Comparison of ENCODE assay signal across 22 cellular contexts in genomic region chr5:101206534-101206933, GRCh38.
"Had no signal": no experiment of that assay in that cellular context is flagged by ENCODE, and none has a peak within 500 bp of the region (broad histone marks: within the 10 kb centered on the region; RNA-seq: fewer than 3 reads in every experiment).

No MANE protein-coding gene starts in this region.

- FAIRE-seq: endometrium, frontal cortex had no signal

- H2AFZ ChIP-seq: hepatocyte had no signal

- H3K4me2 ChIP-seq: hepatocyte had no signal

- ATAC-seq: effector memory CD8-positive, alpha-beta T cell; gastroesophageal sphincter; heart left ventricle; left cardiac atrium; left lung; left ventricle myocardium superior; lower lobe of right lung; mucosa of descending colon had no signal

- H3K27ac ChIP-seq: colonic mucosa, esophagus squamous epithelium, gastroesophageal sphincter, heart left ventricle, hepatocyte, left lung, lower lobe of right lung had no signal

- H3K79me2 ChIP-seq: hepatocyte had no signal

- H3K4me3 ChIP-seq: colonic mucosa, esophagus squamous epithelium, gastroesophageal sphincter, heart left ventricle, hepatocyte, left lung, lower lobe of right lung, mucosa of descending colon had no signal

- H3K27me3 ChIP-seq: colonic mucosa, esophagus squamous epithelium, gastroesophageal sphincter, heart left ventricle, hepatocyte, left lung had no signal

- H3K9me3 ChIP-seq: colonic mucosa, esophagus squamous epithelium, gastroesophageal sphincter, left lung, lower lobe of right lung, mucosa of descending colon had no signal

- DNase-seq: colonic mucosa; cortex of kidney; effector CD8-positive, alpha-beta T cell; effector memory CD8-positive, alpha-beta T cell; endodermal cell; esophagus squamous epithelium; foreskin fibroblast; heart left ventricle; hypothalamus; immature natural killer cell; islet precursor cell; left cardiac atrium; left lung; left ventricle myocardium superior; lower lobe of right lung; mesenchymal stem cell; mucosa of descending colon; naive B cell had no signal

- H3K36me3 ChIP-seq: colonic mucosa, esophagus squamous epithelium, gastroesophageal sphincter, heart left ventricle, left lung, lower lobe of right lung had no signal

- H3K4me1 ChIP-seq: colonic mucosa, esophagus squamous epithelium, gastroesophageal sphincter, heart left ventricle, left lung, lower lobe of right lung had no signal
